ENCODE assay signal across 2 cellular contexts in genomic region chr15:78837543-78837942, GRCh38.
TF ChIP-seq lines count a peak whose summit lies in the region.

No MANE protein-coding gene starts in this region.

TF ChIP-seq in GM23338, 12 proteins besides CTCF, POLR2A, EP300 and RAD21:
- TF ChIP-seq CREB1 (CRISPR knock-in tag; IDR thresholded peaks at IDR 0.05; ENCODE audit: low read depth) (no peak), POLR2AphosphoS5 (IDR thresholded peaks at IDR 0.05; ENCODE audit: low read depth) (no peak), STAT1 (IDR thresholded peaks at IDR 0.05; ENCODE audit: unreplicated experiment) (no peak), ZNF462 (CRISPR knock-in tag; IDR thresholded peaks at IDR 0.05) (no peak), JUNB (IDR thresholded peaks at IDR 0.05; ENCODE audit: unreplicated experiment) (no peak), ETS1 (IDR thresholded peaks at IDR 0.05) (no peak), REST (IDR thresholded peaks at IDR 0.05; ENCODE audit: unreplicated experiment) (no peak), ZNF331 (CRISPR knock-in tag; IDR thresholded peaks at IDR 0.05; ENCODE audit: low read depth) (no peak), ZNF114 (CRISPR knock-in tag; IDR thresholded peaks at IDR 0.05) (no peak)

TF ChIP-seq in WTC11, 78 proteins besides CTCF, POLR2A, EP300 and RAD21:
- TF ChIP-seq ZNF121 (CRISPR knock-in tag; IDR thresholded peaks at IDR 0.05) (no peak), ZNF219 (CRISPR knock-in tag; IDR thresholded peaks at IDR 0.05; ENCODE audit: borderline replicate concordance) (no peak), OVOL2 (CRISPR knock-in tag; IDR thresholded peaks at IDR 0.05; ENCODE audit: borderline replicate concordance) (no peak), ZNF396 (CRISPR knock-in tag; IDR thresholded peaks at IDR 0.05; ENCODE audit: borderline replicate concordance) (no peak), SMAD4 (CRISPR knock-in tag; IDR thresholded peaks at IDR 0.05) (no peak), HMGXB4 (CRISPR knock-in tag; IDR thresholded peaks at IDR 0.05) (no peak), IRF2 (CRISPR knock-in tag; IDR thresholded peaks at IDR 0.05; ENCODE audit: borderline replicate concordance, low read depth) (no peak), EMX1 (CRISPR knock-in tag; IDR thresholded peaks at IDR 0.05) (no peak), ZNF512 (CRISPR knock-in tag; IDR thresholded peaks at IDR 0.05; ENCODE audit: borderline replicate concordance) (no peak), ZNF138 (CRISPR knock-in tag; conservative IDR thresholded peaks at IDR 0.05) (no peak), NFYB (CRISPR knock-in tag; conservative IDR thresholded peaks at IDR 0.05; ENCODE audit: low read depth) (no peak), NR3C1 (CRISPR knock-in tag; conservative IDR thresholded peaks at IDR 0.05; ENCODE audit: low read depth) (no peak), ERG (CRISPR knock-in tag; IDR thresholded peaks at IDR 0.05) (no peak), FOXJ3 (CRISPR knock-in tag; IDR thresholded peaks at IDR 0.05; ENCODE audit: borderline replicate concordance) (no peak), FOXK1 (CRISPR knock-in tag; IDR thresholded peaks at IDR 0.05) (no peak), ZNF281 (CRISPR knock-in tag; IDR thresholded peaks at IDR 0.05) (no peak)
TF ChIP-seq in WTC11: peak in this region for 0.
